In genomic region chr18:31042391-31043181, GRCh38 we compare ENCODE assay signal across 8 cellular contexts. TPM values are rescaled to one million over a fixed set of nuclear protein-coding genes. Genes with fewer than 3 reads are reported as not detected.
DNase-seq lines count a peak whose midpoint lies in the region; ATAC-seq, FAIRE-seq and TF ChIP-seq lines count a peak whose summit lies in the region.

Gene DSC3 (minus strand): TSS chr18:31042742. CDS start chr18:31042660, 82 bp downstream.

- DNase-seq in activated T-cell treated with anti-CD3 and anti-CD28 coated beads, Interleukin-2, amount 50 U/mL, for 4 hours = no peak
- DNase-seq in activated T-cell treated with anti-CD3 and anti-CD28 coated beads, Interleukin-2, amount 50 U/mL, for 1 hour = no peak
- DNase-seq in chondrocyte (ENCODE audit: low spot score) (peak; percentile 72), lower lobe of right lung (peak; percentile 47), upper lobe of right lung (peak; percentile 64), RCC 7860 (ENCODE audit: low spot score) (no peak)

- FAIRE-seq in RCC 7860 (lab: Jason Lieb, UNC) = no peak

- H3K4me3 ChIP-seq in lower lobe of right lung = peak within 1 kb of the TSS; percentile 34
- peak within 1 kb of the TSS; percentile 31 for H3K4me3 ChIP-seq in upper lobe of right lung

- peaks cover 43% of the 10 kb centered on the region for H3K27me3 Mint-ChIP-seq in activated T-cell treated with anti-CD3 and anti-CD28 coated beads, Interleukin-2, amount 50 U/mL, for 4 hours (ENCODE audit: low read depth)
- H3K27me3 Mint-ChIP-seq in chondrocyte (ENCODE audit: low read depth) = peaks cover 59% of the 10 kb centered on the region

- H3K36me3 ChIP-seq in lower lobe of right lung (no peaks in the 10 kb centered on the region), upper lobe of right lung (no peaks in the 10 kb centered on the region)

- intact Hi-C loops in lower lobe of right lung (cut with DNase I) (no loop called here), upper lobe of right lung (cut with DNase I) (no loop called here)

- TF ChIP-seq CTCF in chondrocyte (IDR thresholded peaks at IDR 0.05) = no peak
- TF ChIP-seq CTCF in lower lobe of right lung (IDR thresholded peaks at IDR 0.05) = no peak
- no peak for TF ChIP-seq CTCF in upper lobe of right lung (IDR thresholded peaks at IDR 0.05)

- ATAC-seq in activated T-cell treated with anti-CD3 and anti-CD28 coated beads, Interleukin-2, amount 50 U/mL, for 4 hours = peak in 1 of 2 donors; percentile 27
- ATAC-seq in lower lobe of right lung (peak; percentile 58 to 67), upper lobe of right lung (peak; percentile 57), GM21717 (IDR thresholded peaks at IDR 0.05; ENCODE audit: unreplicated experiment) (no peak), HG03521 (IDR thresholded peaks at IDR 0.05; ENCODE audit: unreplicated experiment) (no peak)

- H3K9me3 ChIP-seq in lower lobe of right lung = no peaks in the 10 kb centered on the region
- no peaks in the 10 kb centered on the region for H3K9me3 ChIP-seq in upper lobe of right lung

- H3K27ac ChIP-seq in lower lobe of right lung (no peak within 1 kb of the TSS), upper lobe of right lung (no peak within 1 kb of the TSS)

- H3K4me3 Mint-ChIP-seq in activated T-cell treated with anti-CD3 and anti-CD28 coated beads, Interleukin-2, amount 50 U/mL, for 4 hours = peak within 1 kb of the TSS; percentile 26
- H3K4me3 Mint-ChIP-seq in chondrocyte (ENCODE audit: unreplicated experiment) = peak within 1 kb of the TSS; percentile 68

- H3K4me1 ChIP-seq in lower lobe of right lung = peaks cover 17% of the 10 kb centered on the region
- H3K4me1 ChIP-seq in upper lobe of right lung = peaks cover 4% of the 10 kb centered on the region

- H3K9me3 Mint-ChIP-seq in activated T-cell treated with anti-CD3 and anti-CD28 coated beads, Interleukin-2, amount 50 U/mL, for 4 hours = peaks cover under 1% of the 10 kb centered on the region
- peaks cover 10% of the 10 kb centered on the region for H3K9me3 Mint-ChIP-seq in chondrocyte (ENCODE audit: low read depth)

- H3K27me3 ChIP-seq in lower lobe of right lung (ENCODE audit: low read depth) (peaks cover 60% of the 10 kb centered on the region), upper lobe of right lung (peaks cover 62% of the 10 kb centered on the region)

- no peaks in the 10 kb centered on the region for H3K36me3 Mint-ChIP-seq in activated T-cell treated with anti-CD3 and anti-CD28 coated beads, Interleukin-2, amount 50 U/mL, for 4 hours (ENCODE audit: insufficient read depth)
- peaks cover 4% of the 10 kb centered on the region for H3K36me3 Mint-ChIP-seq in chondrocyte (ENCODE audit: low read depth)

- H3K4me1 Mint-ChIP-seq in activated T-cell treated with anti-CD3 and anti-CD28 coated beads, Interleukin-2, amount 50 U/mL, for 4 hours (ENCODE audit: low read depth) = peaks cover 3% of the 10 kb centered on the region
- peaks cover 17% of the 10 kb centered on the region for H3K4me1 Mint-ChIP-seq in chondrocyte (ENCODE audit: low read depth)

- H3K27ac Mint-ChIP-seq in chondrocyte (ENCODE audit: unreplicated experiment) = peak within 1 kb of the TSS; percentile 46

RNA-seq across cellular contexts. Expression of gene DSC3, which starts in this region (rescaled TPM):
- not detected for total RNA-seq in activated T-cell treated with anti-CD3 and anti-CD28 coated beads, Interleukin-2, amount 50 U/mL, for 4 hours
- total RNA-seq in chondrocyte (1.7 to 4.1 TPM (median 3.2 TPM) in 3 replicates), lower lobe of right lung (0.24 TPM), upper lobe of right lung (1.6 TPM)

Comparison
In these comparisons a context has a peak if more than half of its experiments do, and no peak if none do; other contexts are left out.
1. Peak in DNase-seq, ATAC-seq and H3K4me3 ChIP-seq in lower lobe of right lung; RNA of the gene not detected or under 1 TPM.
2. DNase-seq: peak in chondrocyte (single experiment) and upper lobe of right lung (single experiment); none in activated T-cell treated with anti-CD3 and anti-CD28 coated beads, Interleukin-2, amount 50 U/mL, for 4 hours (single experiment), activated T-cell treated with anti-CD3 and anti-CD28 coated beads, Interleukin-2, amount 50 U/mL, for 1 hour (single experiment) and RCC 7860 (single experiment).